ENCODE assay signal across 8 cellular contexts in the genomic region with DNA sequence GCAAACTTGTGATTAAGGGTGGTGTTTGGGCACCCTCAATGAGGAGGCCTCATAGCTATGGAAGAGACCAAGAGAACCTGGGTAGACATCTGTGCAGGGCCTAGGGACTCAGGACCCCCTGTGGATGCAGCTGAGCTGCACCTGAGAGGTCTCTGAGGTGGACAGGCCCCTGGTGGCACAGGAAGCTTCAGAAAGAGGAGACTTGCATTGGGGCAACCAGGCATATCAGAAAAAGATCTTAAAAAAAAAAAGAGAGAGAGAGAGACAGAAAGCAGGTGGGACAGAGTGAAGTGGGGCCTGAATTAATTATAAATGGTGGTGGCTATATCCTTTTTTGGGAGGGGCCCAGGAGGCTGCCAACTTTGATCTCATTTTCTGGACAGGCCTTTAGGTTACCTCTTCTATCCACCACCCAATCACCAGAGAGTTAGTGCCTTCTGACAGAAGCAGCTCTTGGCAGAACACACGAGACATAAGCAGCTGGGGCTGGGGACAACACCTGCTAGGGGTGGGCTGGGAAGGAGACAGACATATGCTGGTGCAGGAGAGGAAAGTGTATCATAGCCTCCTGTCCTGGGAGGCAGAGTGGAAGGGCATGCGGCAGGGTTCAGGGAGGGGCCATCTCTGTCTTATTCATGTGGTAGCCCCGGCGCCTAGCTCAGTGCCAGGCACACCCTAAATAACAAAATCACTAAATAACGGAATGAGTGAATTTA. TPM values are rescaled to one million over a fixed set of nuclear protein-coding genes. Genes with fewer than 3 reads are reported as not detected.
A peak's percentile ranks its signal among the peaks of the same experiment; 100 is the strongest.
DNase-seq lines count a peak whose midpoint lies in the region; ATAC-seq, FAIRE-seq and TF ChIP-seq lines count a peak whose summit lies in the region.

No MANE protein-coding gene starts in this region.

- H3K36me3 ChIP-seq in GM12878 (ENCODE audit: control insufficient read depth in 2 of 2, insufficient read depth in 2 of 2, low read length in 1 of 2): no peaks in the 10 kb centered on the region

- no peaks in the 10 kb centered on the region for H3K27me3 Mint-ChIP-seq in CD4-positive, alpha-beta T cell
- peaks cover 0 to 6% (median 0%) of the 10 kb centered on the region in 5 donors for H3K27me3 Mint-ChIP-seq in naive thymus-derived CD8-positive, alpha-beta T cell

- no peak for FAIRE-seq in GM12878 (lab: Jason Lieb, UNC)
- FAIRE-seq in GM12891 (lab: Jason Lieb, UNC): no peak

- no peak overlapping the region for H3K4me3 ChIP-seq in GM12878

- no peak for ATAC-seq in CD4-positive, alpha-beta T cell (ENCODE audit: poor library complexity)
- ATAC-seq in GM12878 (no peak), GM18520 (IDR thresholded peaks at IDR 0.05; ENCODE audit: unreplicated experiment) (no peak), foreskin keratinocyte (no peak)
- ATAC-seq in naive thymus-derived CD8-positive, alpha-beta T cell: no peak

- no peaks in the 10 kb centered on the region for H3K36me3 Mint-ChIP-seq in CD4-positive, alpha-beta T cell (ENCODE audit: low read depth)
- no peaks in the 10 kb centered on the region for H3K36me3 Mint-ChIP-seq in naive thymus-derived CD8-positive, alpha-beta T cell

- in situ Hi-C loops in GM12878 (cut with MboI): no loop called here

- no peaks in the 10 kb centered on the region for H3K9me3 Mint-ChIP-seq in CD4-positive, alpha-beta T cell
- no peaks in the 10 kb centered on the region for H3K9me3 Mint-ChIP-seq in naive thymus-derived CD8-positive, alpha-beta T cell

- CTCF ChIA-PET in CD4-positive, alpha-beta T cell (lab: Charles Lee): interaction anchor here (2.7 to 2.9 kb wide), 2 partner anchors 10 to 49 kb away, joined by 13 to 17 read pairs; partner anchors contain the start of gene CTDSP2
- CTCF ChIA-PET in GM12878 (lab: Yijun Ruan, JAX): interaction anchor here (1.1 to 5.8 kb wide), 12 partner anchors 11 to 143 kb away, joined by 3 to 131 read pairs (median 6); partner anchors contain the start of gene CDK4

- RAD21 ChIA-PET in GM12878 (lab: Charles Lee; ENCODE audit: unreplicated experiment): interaction anchor here (1.2 to 15.2 kb wide), 3 partner anchors 50 to 138 kb away, joined by 3 to 273 read pairs (median 88); partner anchors contain the start of gene CTDSP2

- peak overlapping the region; percentile 74 for H3K4me3 Mint-ChIP-seq in CD4-positive, alpha-beta T cell
- peak overlapping the region in 8 of 10 donors; percentile 10 to 84 (median 47) for H3K4me3 Mint-ChIP-seq in naive thymus-derived CD8-positive, alpha-beta T cell

- H3K4me1 ChIP-seq in GM12878 (ENCODE audit: control insufficient read depth, insufficient read depth, low read length): peaks cover 54% of the 10 kb centered on the region
- peaks cover 47% of the 10 kb centered on the region for H3K4me1 ChIP-seq in foreskin keratinocyte

- no peak overlapping the region for H3K4me2 ChIP-seq in GM12878 (ENCODE audit: control insufficient read depth, insufficient read depth)

- TF ChIP-seq CTCF in CD4-positive, alpha-beta T cell (IDR thresholded peaks at IDR 0.05): no peak
- TF ChIP-seq CTCF in GM12878 (IDR thresholded peaks at IDR 0.05 in 2 of 3, conservative IDR thresholded peaks at IDR 0.05 in 1 of 3; ENCODE audit: control insufficient read depth in 2 of 3, extremely low read depth in 1 of 3, insufficient read depth in 1 of 3, low read depth in 3 of 3, low read length in 3 of 3): no peak
- no peak for TF ChIP-seq CTCF in foreskin keratinocyte (conservative IDR thresholded peaks at IDR 0.05)

- 96% methylated on average over 5 of the region's 5 CpGs for WGBS in GM12878 (ENCODE audit: insufficient coverage, insufficient replicate concordance, low lambda C conversion rate, missing lambda C conversion rate)

- H3K9me3 ChIP-seq in CD4-positive, alpha-beta T cell (ENCODE audit: control insufficient read depth, low read length): no peaks in the 10 kb centered on the region
- H3K9me3 ChIP-seq in GM12878 (replicated peaks; ENCODE audit: control insufficient read depth, insufficient read depth, low read length): no peaks in the 10 kb centered on the region

- no peaks in the 10 kb centered on the region for H4K20me1 ChIP-seq in GM12878 (ENCODE audit: control insufficient read depth, insufficient read depth)

- H3K79me2 ChIP-seq in GM12878 (ENCODE audit: control insufficient read depth, insufficient read depth, low read length): no peaks in the 10 kb centered on the region

- H3K27me3 ChIP-seq in CD4-positive, alpha-beta T cell (ENCODE audit: control insufficient read depth, insufficient read depth, low read length): no peaks in the 10 kb centered on the region
- H3K27me3 ChIP-seq in GM12878 (replicated peaks in 1 of 2; ENCODE audit: control insufficient read depth in 2 of 2, insufficient read depth in 2 of 2, low read length in 1 of 2): no peaks in the 10 kb centered on the region; a peak in 2 of 4 replicates
- H3K27me3 ChIP-seq in foreskin keratinocyte: no peaks in the 10 kb centered on the region

- TF ChIP-seq POLR2A in GM12878 (IDR thresholded peaks at IDR 0.05; ENCODE audit: low read depth, low read length) (no peak), GM12891 (IDR thresholded peaks at IDR 0.05; ENCODE audit: low read depth, low read length) (no peak)

- H3K27ac ChIP-seq in CD4-positive, alpha-beta T cell (ENCODE audit: low read depth, low read length): no peak overlapping the region
- H3K27ac ChIP-seq in GM12878 (ENCODE audit: control insufficient read depth, insufficient read depth) (no peak overlapping the region), foreskin keratinocyte (no peak overlapping the region)

- peak in 1 of 10 experiments; percentile 13 for DNase-seq in CD4-positive, alpha-beta T cell
- DNase-seq in NCI-H2029 treated with DMSO at 0.1 percent for 48 hours (lab: John Stamatoyannopoulos, UW) (peak; percentile 88), GM12878 (ENCODE audit: low read depth, low spot score) (no peak), GM12891 (ENCODE audit: insufficient read length, low spot score) (no peak), H4 (ENCODE audit: low spot score) (no peak), foreskin keratinocyte (no peak)
- no peak for DNase-seq in naive thymus-derived CD8-positive, alpha-beta T cell

- intact Hi-C loops in CD4-positive, alpha-beta T cell (cut with DNase I, micrococcal nuclease): no loop called here
- intact Hi-C loops in GM12878 (cut with micrococcal nuclease; ENCODE audit: unreplicated experiment): no loop called here

- SMC1A ChIA-PET in GM12878 (lab: Charles Lee; ENCODE audit: uncharacterized antibody, unreplicated experiment): interaction anchor here (0.5 to 17.5 kb wide), 9 partner anchors 9 to 275 kb away, joined by 3 to 416 read pairs (median 4); partner anchors contain the start of gene CTDSP2

- H3K4me1 Mint-ChIP-seq in CD4-positive, alpha-beta T cell (ENCODE audit: low read depth): peaks cover 55% of the 10 kb centered on the region
- peaks cover 32 to 55% (median 52%) of the 10 kb centered on the region in 4 donors for H3K4me1 Mint-ChIP-seq in naive thymus-derived CD8-positive, alpha-beta T cell

- no peak for TF ChIP-seq RAD21 in GM12878 (IDR thresholded peaks at IDR 0.05; ENCODE audit: insufficient read depth, low read depth, low read length)

- BruUV-seq in GM12878 (replicated peaks; lab: Mats Ljungman, UMichigan): no TSS peak

- TF ChIP-seq EP300 in GM12878 (IDR thresholded peaks at IDR 0.05; ENCODE audit: borderline replicate concordance in 1 of 2, control insufficient read depth in 1 of 2, low read depth in 2 of 2, low read length in 2 of 2): no peak

- peak overlapping the region; percentile 4; the same call in 1 of the 2 replicates for H3K9ac ChIP-seq in GM12878 (ENCODE audit: control insufficient read depth, insufficient read depth, low read length)

- no peak overlapping the region for H2AFZ ChIP-seq in GM12878 (ENCODE audit: control insufficient read depth, low read depth, low read length)

- peak overlapping the region; percentile 82 for H3K27ac Mint-ChIP-seq in CD4-positive, alpha-beta T cell
- peak overlapping the region in 7 of 10 donors; percentile 2 to 88 (median 79) for H3K27ac Mint-ChIP-seq in naive thymus-derived CD8-positive, alpha-beta T cell

- POLR2A ChIA-PET in CD4-positive, alpha-beta T cell (lab: Charles Lee): interaction anchor here (0.8 to 11.4 kb wide), 6 partner anchors 9 to 139 kb away, joined by 3 to 124 read pairs (median 4); partner anchors contain the start of gene CTDSP2
- POLR2A ChIA-PET in GM12878 (lab: Charles Lee): interaction anchor here (0.7 to 11.1 kb wide), 4 partner anchors 14 to 59 kb away, joined by 3 to 112 read pairs (median 4); partner anchors contain the start of gene CTDSP2
- POLR2A ChIA-PET in naive thymus-derived CD8-positive, alpha-beta T cell (lab: Charles Lee): interaction anchor here (1.3 to 3.6 kb wide), 4 partner anchors 29 to 113 kb away, joined by 5 to 28 read pairs (median 6); partner anchors contain the start of gene CTDSP2

RNA-seq across cellular contexts. Expression of gene ATP23, which starts 46.6 kb away (rescaled TPM):
- 1 to 10 TPM; 5.3 to 5.6 TPM for total RNA-seq in CD4-positive, alpha-beta T cell
- total RNA-seq in GM12878 (2013; cell fraction: nucleolus; rRNA removed): 4.7 and 5.1 TPM in 2 replicates
- total RNA-seq in GM12878 (2014; rRNA removed): 20.3 and 24.3 TPM in 2 replicates
- 11.6 and 12.0 TPM in 2 replicates for total RNA-seq in GM12878 (2014; rRNA removed; fragmentation: Illumina TruSeq; extraction: Trizol)
- total RNA-seq in GM12878 (2021): 8.7 and 9.6 TPM in 2 replicates
- polyA plus RNA-seq in GM12878 (2011; ENCODE audit: low read depth): 6.3 TPM
- 28.1 and 34.9 TPM in 2 replicates for polyA plus RNA-seq in GM12878 (2011; rRNA removed)
- polyA plus RNA-seq in GM12878 (2011; cell fraction: cytosol; rRNA removed): 20.5 and 20.8 TPM in 2 replicates
- 8.0 and 8.9 TPM in 2 replicates for polyA plus RNA-seq in GM12878 (2011; cell fraction: nucleus; rRNA removed)
- polyA plus RNA-seq in GM12878 (2012): 8.8 and 13.4 TPM in 2 replicates
- polyA plus RNA-seq in GM12878 (2014; fragmentation: Illumina TruSeq; extraction: Trizol): 12.8 and 15.5 TPM in 2 replicates
- 1 to 10 TPM; 1.6 to 7.7 TPM for polyA plus RNA-seq in GM12878 (2014; fragmentation: Nextera tagmentation; extraction: Ambion mirVana)
- polyA plus RNA-seq in GM12878 (2014; rRNA removed): 17.8 and 20.5 TPM in 2 replicates
- 10 to 100 TPM; 17.5 to 18.8 TPM for polyA plus RNA-seq in GM12878 (2016; fragmentation: Nextera tagmentation; extraction: Ambion mirVana)
- polyA minus RNA-seq in GM12878 (2011; rRNA and poly(A)+ RNA removed): 7.7 and 13.5 TPM in 2 replicates
- polyA minus RNA-seq in GM12878 (2011; cell fraction: cytosol; rRNA and poly(A)+ RNA removed): 2.9 and 3.3 TPM in 2 replicates
- polyA minus RNA-seq in GM12878 (2011; cell fraction: nucleus; rRNA and poly(A)+ RNA removed): 3.9 and 5.7 TPM in 2 replicates
- 1 to 10 TPM; 7.3 to 7.7 TPM for total RNA-seq in naive thymus-derived CD8-positive, alpha-beta T cell
- polyA plus RNA-seq in naive thymus-derived CD8-positive, alpha-beta T cell: 10 to 100 TPM; 19.4 to 29.1 (median 25.2) TPM
- polyA plus RNA-seq in GM12891 (2012; ENCODE audit: low read depth, missing spikeins): 11.8 TPM
- 28.7 and 30.0 TPM in 2 replicates for total RNA-seq in H4 (2014; rRNA removed; shearing (Covaris generic))
- total RNA-seq in foreskin keratinocyte: 6.3 and 6.5 TPM in 2 replicates
- polyA plus RNA-seq in foreskin keratinocyte: 8.6 and 9.9 TPM in 2 replicates

RNA-seq across cellular contexts. Expression of gene CTDSP2, which starts 48.2 kb away (rescaled TPM):
- 10 to 100 TPM; 86.2 to 86.4 TPM for total RNA-seq in CD4-positive, alpha-beta T cell
- total RNA-seq in GM12878 (2013; cell fraction: nucleolus; rRNA removed): 60.6 and 61.3 TPM in 2 replicates
- total RNA-seq in GM12878 (2014; rRNA removed) (65.8 and 73.1 TPM in 2 replicates), GM12878 (2014; rRNA removed; fragmentation: Illumina TruSeq; extraction: Trizol) (42.5 and 44.9 TPM in 2 replicates), GM12878 (2021) (98.2 and 99.5 TPM in 2 replicates), foreskin keratinocyte (55.3 and 60.4 TPM in 2 replicates)
- 43.7 TPM for polyA plus RNA-seq in GM12878 (2011; ENCODE audit: low read depth)
- polyA plus RNA-seq in GM12878 (2011; rRNA removed) (55.8 and 82.2 TPM in 2 replicates), GM12878 (2014; fragmentation: Illumina TruSeq; extraction: Trizol) (60.8 and 79.9 TPM in 2 replicates), GM12878 (2014; fragmentation: Nextera tagmentation; extraction: Ambion mirVana) (10 to 100 TPM; 17.3 to 19.0 TPM), GM12878 (2014; rRNA removed) (72.6 and 76.7 TPM in 2 replicates), GM12878 (2016; fragmentation: Nextera tagmentation; extraction: Ambion mirVana) (10 to 100 TPM; 33.0 to 40.7 TPM), foreskin keratinocyte (31.9 and 32.1 TPM in 2 replicates)
- polyA plus RNA-seq in GM12878 (2011; cell fraction: cytosol; rRNA removed): 107 and 130 TPM in 2 replicates
- 96.3 and 105 TPM in 2 replicates for polyA plus RNA-seq in GM12878 (2011; cell fraction: nucleus; rRNA removed)
- polyA plus RNA-seq in GM12878 (2012): 55.5 and 61.5 TPM in 2 replicates
- 87.3 and 116 TPM in 2 replicates for polyA minus RNA-seq in GM12878 (2011; rRNA and poly(A)+ RNA removed)
- 35.7 and 38.5 TPM in 2 replicates for polyA minus RNA-seq in GM12878 (2011; cell fraction: cytosol; rRNA and poly(A)+ RNA removed)
- 43.9 and 46.0 TPM in 2 replicates for polyA minus RNA-seq in GM12878 (2011; cell fraction: nucleus; rRNA and poly(A)+ RNA removed)
- 100 to 1,000 TPM; 258 to 262 TPM for total RNA-seq in naive thymus-derived CD8-positive, alpha-beta T cell
- 10 to 100 TPM; 51.4 to 81.2 (median 71.5) TPM for polyA plus RNA-seq in naive thymus-derived CD8-positive, alpha-beta T cell
- 38.8 TPM for polyA plus RNA-seq in GM12891 (2012; ENCODE audit: low read depth, missing spikeins)
- total RNA-seq in H4 (2014; rRNA removed; shearing (Covaris generic)): 36.1 and 44.8 TPM in 2 replicates
